In genomic region chr20:59365611-59366284, GRCh38 we compare ENCODE assay signal across 15 cellular contexts.
"Had no signal": no experiment of that assay in that cellular context is flagged by ENCODE, and none has a peak within 500 bp of the region (broad histone marks: within the 10 kb centered on the region; RNA-seq: fewer than 3 reads in every experiment).

No MANE protein-coding gene starts in this region.

- H3K27ac ChIP-seq: hepatocyte, lower lobe of right lung, suprapubic skin had no signal

- H3K36me3 ChIP-seq: lower lobe of right lung, suprapubic skin had no signal

- H3K27me3 ChIP-seq: hepatocyte had no signal

- H3K4me1 ChIP-seq: lower lobe of right lung, suprapubic skin had no signal

- DNase-seq: activated CD4-positive, alpha-beta memory T cell treated with anti-CD3 and anti-CD28 coated beads, Interleukin-2, amount 10 ng/mL, durations not matched to agents 7 days and 5 days; activated CD4-positive, alpha-beta T cell treated with anti-CD3 and anti-CD28 coated beads for 48 hours; activated CD4-positive, CD25-positive, alpha-beta regulatory T cell; activated CD8-positive, alpha-beta memory T cell treated with anti-CD3 and anti-CD28 coated beads, Interleukin-2, amount 10 ng/mL, durations not matched to agents 7 days and 5 days; activated naive CD8-positive, alpha-beta T cell treated with anti-CD3 and anti-CD28 coated beads for 36 hours; amniotic stem cell; effector memory CD8-positive, alpha-beta T cell; foreskin fibroblast; left colon; lower lobe of right lung; natural killer cell; stimulated activated CD4-positive, alpha-beta T cell treated with anti-CD3 and anti-CD28 coated beads, Interleukin-2, amount 100 ng/mL, for 24 hours; T-helper 9 cell had no signal

- H3K9me3 ChIP-seq: lower lobe of right lung, suprapubic skin had no signal

- H3K4me3 ChIP-seq: hepatocyte, lower lobe of right lung, suprapubic skin had no signal
